ENCODE assay signal across 19 cellular contexts in the genomic region with DNA sequence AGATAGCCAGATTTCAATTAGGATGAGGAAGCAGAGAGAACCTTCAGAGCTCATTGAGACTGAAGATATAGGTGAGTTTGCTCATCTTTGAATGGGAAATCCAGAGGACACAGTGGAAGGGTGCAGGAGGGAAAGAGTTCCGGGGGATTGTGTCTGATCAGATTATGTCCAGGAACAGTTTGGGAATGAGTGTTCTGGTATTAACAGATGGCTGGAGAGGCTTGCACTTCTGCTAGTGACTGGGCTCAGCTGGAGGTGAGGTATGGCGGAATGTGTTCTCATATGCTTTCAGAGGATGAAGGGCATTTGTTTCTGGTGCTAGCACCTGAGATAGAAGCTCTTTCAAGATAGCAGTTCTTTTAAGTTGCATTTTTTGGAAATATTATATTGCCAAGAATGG.
"Had no signal": no experiment of that assay in that cellular context is flagged by ENCODE, and none has a peak within 500 bp of the region (broad histone marks: within the 10 kb centered on the region; RNA-seq: fewer than 3 reads in every experiment).

No MANE protein-coding gene starts in this region.

- H3K9me3 ChIP-seq: stomach, vagina had no signal

- H3K9me3 Mint-ChIP-seq: activated CD4-positive, alpha-beta memory T cell treated with anti-CD3 and anti-CD28 coated beads, Interleukin-2, amount 10 ng/mL, durations not matched to agents 7 days and 5 days; activated naive CD8-positive, alpha-beta T cell treated with anti-CD3 and anti-CD28 coated beads for 36 hours; activated T-helper 17 cell treated with anti-CD3 and anti-CD28 coated beads, Interleukin-2, amount 50 U/mL, for 72 hours; memory B cell; T-helper 2 cell treated with Interferon-gamma antibody and Interleukin-4, amounts not matched to agents 5 μg/mL and 100 μg/mL, for 36 hours had no signal

- H3K27me3 Mint-ChIP-seq: activated CD4-positive, alpha-beta memory T cell treated with anti-CD3 and anti-CD28 coated beads, Interleukin-2, amount 10 ng/mL, durations not matched to agents 7 days and 5 days; activated CD8-positive, alpha-beta memory T cell treated with anti-CD3 and anti-CD28 coated beads, Interleukin-2, amount 10 ng/mL, durations not matched to agents 7 days and 5 days; activated naive CD8-positive, alpha-beta T cell treated with anti-CD3 and anti-CD28 coated beads for 36 hours; activated T-helper 17 cell treated with anti-CD3 and anti-CD28 coated beads, Interleukin-2, amount 50 U/mL, for 72 hours; memory B cell; progenitor cell of endocrine pancreas had no signal

- H3K27me3 ChIP-seq: stomach, vagina had no signal

- H3K27ac ChIP-seq: skin epidermis, stomach, vagina had no signal

- ATAC-seq: activated CD8-positive, alpha-beta memory T cell treated with anti-CD3 and anti-CD28 coated beads, Interleukin-2, amount 10 ng/mL, durations not matched to agents 7 days and 5 days; right cardiac atrium had no signal

- H3K4me3 Mint-ChIP-seq: activated CD4-positive, alpha-beta memory T cell treated with anti-CD3 and anti-CD28 coated beads, Interleukin-2, amount 10 ng/mL, durations not matched to agents 7 days and 5 days; activated CD8-positive, alpha-beta memory T cell treated with anti-CD3 and anti-CD28 coated beads, Interleukin-2, amount 10 ng/mL, durations not matched to agents 7 days and 5 days; activated naive CD8-positive, alpha-beta T cell treated with anti-CD3 and anti-CD28 coated beads for 36 hours; activated T-helper 17 cell treated with anti-CD3 and anti-CD28 coated beads, Interleukin-2, amount 50 U/mL, for 72 hours; memory B cell; T-helper 2 cell treated with Interferon-gamma antibody and Interleukin-4, amounts not matched to agents 5 μg/mL and 100 μg/mL, for 36 hours had no signal

- DNase-seq: activated CD4-positive, alpha-beta memory T cell treated with anti-CD3 and anti-CD28 coated beads, Interleukin-2, amount 10 ng/mL, durations not matched to agents 7 days and 5 days; activated CD4-positive, alpha-beta T cell treated with anti-CD3 and anti-CD28 coated beads for 48 hours; activated CD4-positive, CD25-positive, alpha-beta regulatory T cell; activated CD8-positive, alpha-beta memory T cell treated with anti-CD3 and anti-CD28 coated beads, Interleukin-2, amount 10 ng/mL, durations not matched to agents 7 days and 5 days; activated naive CD4-positive, alpha-beta T cell; activated naive CD8-positive, alpha-beta T cell treated with anti-CD3 and anti-CD28 coated beads for 36 hours; amniotic stem cell; effector CD4-positive, alpha-beta T cell; right cardiac atrium; stimulated activated CD4-positive, alpha-beta T cell treated with anti-CD3 and anti-CD28 coated beads, Interleukin-15, amount 100 ng/mL, for 24 hours; stimulated activated CD4-positive, alpha-beta T cell treated with anti-CD3 and anti-CD28 coated beads, Interleukin-4, amount 100 ng/mL, for 1 hour; stomach; trophoblast cell had no signal

- H3K4me3 ChIP-seq: skin epidermis, stomach, vagina had no signal
